In the genomic region with DNA sequence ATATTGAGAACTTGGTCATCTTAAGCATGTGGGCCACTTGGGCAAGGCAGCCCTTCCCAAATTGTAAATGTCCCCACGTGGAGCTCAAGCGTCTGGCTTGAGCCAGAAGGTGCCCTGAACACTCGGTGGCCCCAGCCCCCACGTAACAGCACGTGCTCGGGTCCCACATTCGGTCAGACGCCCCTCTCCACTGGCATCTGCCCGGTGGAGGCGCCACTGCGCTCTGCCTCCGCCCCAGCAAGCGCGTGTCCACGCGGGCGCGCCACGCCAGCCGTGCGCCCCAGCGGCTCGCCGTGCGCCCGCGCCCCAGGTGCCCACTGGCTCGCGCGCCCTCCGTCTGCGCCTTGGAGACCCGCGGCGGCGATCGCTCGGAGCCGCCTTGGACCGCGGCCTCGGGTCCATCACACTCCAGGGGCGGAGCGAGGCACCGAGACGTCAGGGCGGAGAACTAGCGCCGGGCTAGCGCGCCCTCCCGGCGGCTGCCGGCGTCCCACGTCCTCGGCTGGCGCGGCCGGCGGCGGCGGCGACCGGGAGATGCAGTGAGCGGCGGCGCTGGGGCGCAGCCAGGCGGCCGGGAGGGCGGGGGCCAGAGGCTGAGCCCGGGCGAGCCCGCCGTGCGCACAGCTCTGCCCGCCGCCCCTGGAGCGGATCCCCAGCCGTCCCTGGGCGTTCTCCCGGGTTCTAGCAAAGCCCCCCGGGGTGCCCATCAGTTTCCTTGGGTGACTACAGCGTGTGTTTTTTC, we compare ENCODE assay signal across 1 cellular context.
TF ChIP-seq lines count a peak whose summit lies in the region.

A gene (plus strand): TSS at position 488 of the 742 bp plus-strand sequence. CDS start 291 bp downstream, outside the sequence.

TF ChIP-seq in WTC11, 78 proteins besides CTCF, POLR2A, EP300 and RAD21 (continued from another document):
- TF ChIP-seq, protein P1, sequence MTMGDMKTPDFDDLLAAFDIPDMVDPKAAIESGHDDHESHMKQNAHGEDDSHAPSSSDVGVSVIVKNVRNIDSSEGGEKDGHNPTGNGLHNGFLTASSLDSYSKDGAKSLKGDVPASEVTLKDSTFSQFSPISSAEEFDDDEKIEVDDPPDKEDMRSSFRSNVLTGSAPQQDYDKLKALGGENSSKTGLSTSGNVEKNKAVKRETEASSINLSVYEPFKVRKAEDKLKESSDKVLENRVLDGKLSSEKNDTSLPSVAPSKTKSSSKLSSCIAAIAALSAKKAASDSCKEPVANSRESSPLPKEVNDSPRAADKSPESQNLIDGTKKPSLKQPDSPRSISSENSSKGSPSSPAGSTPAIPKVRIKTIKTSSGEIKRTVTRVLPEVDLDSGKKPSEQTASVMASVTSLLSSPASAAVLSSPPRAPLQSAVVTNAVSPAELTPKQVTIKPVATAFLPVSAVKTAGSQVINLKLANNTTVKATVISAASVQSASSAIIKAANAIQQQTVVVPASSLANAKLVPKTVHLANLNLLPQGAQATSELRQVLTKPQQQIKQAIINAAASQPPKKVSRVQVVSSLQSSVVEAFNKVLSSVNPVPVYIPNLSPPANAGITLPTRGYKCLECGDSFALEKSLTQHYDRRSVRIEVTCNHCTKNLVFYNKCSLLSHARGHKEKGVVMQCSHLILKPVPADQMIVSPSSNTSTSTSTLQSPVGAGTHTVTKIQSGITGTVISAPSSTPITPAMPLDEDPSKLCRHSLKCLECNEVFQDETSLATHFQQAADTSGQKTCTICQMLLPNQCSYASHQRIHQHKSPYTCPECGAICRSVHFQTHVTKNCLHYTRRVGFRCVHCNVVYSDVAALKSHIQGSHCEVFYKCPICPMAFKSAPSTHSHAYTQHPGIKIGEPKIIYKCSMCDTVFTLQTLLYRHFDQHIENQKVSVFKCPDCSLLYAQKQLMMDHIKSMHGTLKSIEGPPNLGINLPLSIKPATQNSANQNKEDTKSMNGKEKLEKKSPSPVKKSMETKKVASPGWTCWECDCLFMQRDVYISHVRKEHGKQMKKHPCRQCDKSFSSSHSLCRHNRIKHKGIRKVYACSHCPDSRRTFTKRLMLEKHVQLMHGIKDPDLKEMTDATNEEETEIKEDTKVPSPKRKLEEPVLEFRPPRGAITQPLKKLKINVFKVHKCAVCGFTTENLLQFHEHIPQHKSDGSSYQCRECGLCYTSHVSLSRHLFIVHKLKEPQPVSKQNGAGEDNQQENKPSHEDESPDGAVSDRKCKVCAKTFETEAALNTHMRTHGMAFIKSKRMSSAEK (CRISPR knock-in tag; IDR thresholded peaks at IDR 0.05; ENCODE audit: borderline replicate concordance): 0 out of 2 replicates have a peak, but pooled peaks have one; percentile 61
- TF ChIP-seq, protein P2, sequence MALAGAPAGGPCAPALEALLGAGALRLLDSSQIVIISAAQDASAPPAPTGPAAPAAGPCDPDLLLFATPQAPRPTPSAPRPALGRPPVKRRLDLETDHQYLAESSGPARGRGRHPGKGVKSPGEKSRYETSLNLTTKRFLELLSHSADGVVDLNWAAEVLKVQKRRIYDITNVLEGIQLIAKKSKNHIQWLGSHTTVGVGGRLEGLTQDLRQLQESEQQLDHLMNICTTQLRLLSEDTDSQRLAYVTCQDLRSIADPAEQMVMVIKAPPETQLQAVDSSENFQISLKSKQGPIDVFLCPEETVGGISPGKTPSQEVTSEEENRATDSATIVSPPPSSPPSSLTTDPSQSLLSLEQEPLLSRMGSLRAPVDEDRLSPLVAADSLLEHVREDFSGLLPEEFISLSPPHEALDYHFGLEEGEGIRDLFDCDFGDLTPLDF (CRISPR knock-in tag; IDR thresholded peaks at IDR 0.05): 0 out of 2 replicates have a peak, but pooled peaks have one; percentile 13
- TF ChIP-seq ZNF138 (CRISPR knock-in tag; conservative IDR thresholded peaks at IDR 0.05) (no peak), PRRX2 (CRISPR knock-in tag; IDR thresholded peaks at IDR 0.05) (no peak), NR2C2 (CRISPR knock-in tag; IDR thresholded peaks at IDR 0.05) (no peak), ZNF263 (CRISPR knock-in tag; IDR thresholded peaks at IDR 0.05; ENCODE audit: low read depth) (peak; percentile 52; the same call in 1 of the 2 replicates), ETV6 (CRISPR knock-in tag; IDR thresholded peaks at IDR 0.05) (peak; percentile 62; the same call in 1 of the 2 replicates), ZNF317 (CRISPR knock-in tag; IDR thresholded peaks at IDR 0.05; ENCODE audit: borderline replicate concordance, low read depth) (no peak), TEAD1 (CRISPR knock-in tag; IDR thresholded peaks at IDR 0.05) (peak; percentile 77; the same call in 1 of the 2 replicates), ZNF121 (CRISPR knock-in tag; IDR thresholded peaks at IDR 0.05) (no peak), FOXP1 (CRISPR knock-in tag; IDR thresholded peaks at IDR 0.05; ENCODE audit: borderline replicate concordance) (peak; percentile 97), SP1 (CRISPR knock-in tag; conservative IDR thresholded peaks at IDR 0.05) (peak; percentile 79), NR1H2 (CRISPR knock-in tag; IDR thresholded peaks at IDR 0.05) (no peak), ELF4 (CRISPR knock-in tag; IDR thresholded peaks at IDR 0.05; ENCODE audit: low read depth) (0 out of 2 replicates have a peak, but pooled peaks have one; percentile 61), TP53 (CRISPR knock-in tag; IDR thresholded peaks at IDR 0.05) (0 out of 2 replicates have a peak, but pooled peaks have one; percentile 18), SOX15 (CRISPR knock-in tag; IDR thresholded peaks at IDR 0.05) (no peak), CREM (CRISPR knock-in tag; IDR thresholded peaks at IDR 0.05) (peak; percentile 71; the same call in 1 of the 2 replicates), GABPB1 (CRISPR knock-in tag; IDR thresholded peaks at IDR 0.05) (no peak), MYBL2 (CRISPR knock-in tag; IDR thresholded peaks at IDR 0.05) (peak; percentile 54; the same call in 1 of the 2 replicates), KAT7 (CRISPR knock-in tag; IDR thresholded peaks at IDR 0.05; ENCODE audit: borderline replicate concordance) (no peak), ESRRA (CRISPR knock-in tag; IDR thresholded peaks at IDR 0.05; ENCODE audit: borderline replicate concordance) (peak; percentile 55; the same call in 1 of the 2 replicates), RELA (CRISPR knock-in tag; IDR thresholded peaks at IDR 0.05; ENCODE audit: borderline replicate concordance) (no peak), ATF1 (CRISPR knock-in tag; IDR thresholded peaks at IDR 0.05) (no peak), ZNF423 (CRISPR knock-in tag; IDR thresholded peaks at IDR 0.05) (peak; percentile 50), NR3C1 (CRISPR knock-in tag; conservative IDR thresholded peaks at IDR 0.05; ENCODE audit: low read depth) (no peak), HMGA2 (CRISPR knock-in tag; IDR thresholded peaks at IDR 0.05) (no peak), NFE2L1 (CRISPR knock-in tag; IDR thresholded peaks at IDR 0.05) (no peak)
- TF ChIP-seq, protein P3, sequence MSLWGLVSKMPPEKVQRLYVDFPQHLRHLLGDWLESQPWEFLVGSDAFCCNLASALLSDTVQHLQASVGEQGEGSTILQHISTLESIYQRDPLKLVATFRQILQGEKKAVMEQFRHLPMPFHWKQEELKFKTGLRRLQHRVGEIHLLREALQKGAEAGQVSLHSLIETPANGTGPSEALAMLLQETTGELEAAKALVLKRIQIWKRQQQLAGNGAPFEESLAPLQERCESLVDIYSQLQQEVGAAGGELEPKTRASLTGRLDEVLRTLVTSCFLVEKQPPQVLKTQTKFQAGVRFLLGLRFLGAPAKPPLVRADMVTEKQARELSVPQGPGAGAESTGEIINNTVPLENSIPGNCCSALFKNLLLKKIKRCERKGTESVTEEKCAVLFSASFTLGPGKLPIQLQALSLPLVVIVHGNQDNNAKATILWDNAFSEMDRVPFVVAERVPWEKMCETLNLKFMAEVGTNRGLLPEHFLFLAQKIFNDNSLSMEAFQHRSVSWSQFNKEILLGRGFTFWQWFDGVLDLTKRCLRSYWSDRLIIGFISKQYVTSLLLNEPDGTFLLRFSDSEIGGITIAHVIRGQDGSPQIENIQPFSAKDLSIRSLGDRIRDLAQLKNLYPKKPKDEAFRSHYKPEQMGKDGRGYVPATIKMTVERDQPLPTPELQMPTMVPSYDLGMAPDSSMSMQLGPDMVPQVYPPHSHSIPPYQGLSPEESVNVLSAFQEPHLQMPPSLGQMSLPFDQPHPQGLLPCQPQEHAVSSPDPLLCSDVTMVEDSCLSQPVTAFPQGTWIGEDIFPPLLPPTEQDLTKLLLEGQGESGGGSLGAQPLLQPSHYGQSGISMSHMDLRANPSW (CRISPR knock-in tag; conservative IDR thresholded peaks at IDR 0.05; ENCODE audit: low read depth): no peak
- TF ChIP-seq, protein P4, sequence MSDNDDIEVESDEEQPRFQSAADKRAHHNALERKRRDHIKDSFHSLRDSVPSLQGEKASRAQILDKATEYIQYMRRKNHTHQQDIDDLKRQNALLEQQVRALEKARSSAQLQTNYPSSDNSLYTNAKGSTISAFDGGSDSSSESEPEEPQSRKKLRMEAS (CRISPR knock-in tag; IDR thresholded peaks at IDR 0.05): peak; percentile 91; the same call in 1 of the 2 replicates
- TF ChIP-seq, protein P5, sequence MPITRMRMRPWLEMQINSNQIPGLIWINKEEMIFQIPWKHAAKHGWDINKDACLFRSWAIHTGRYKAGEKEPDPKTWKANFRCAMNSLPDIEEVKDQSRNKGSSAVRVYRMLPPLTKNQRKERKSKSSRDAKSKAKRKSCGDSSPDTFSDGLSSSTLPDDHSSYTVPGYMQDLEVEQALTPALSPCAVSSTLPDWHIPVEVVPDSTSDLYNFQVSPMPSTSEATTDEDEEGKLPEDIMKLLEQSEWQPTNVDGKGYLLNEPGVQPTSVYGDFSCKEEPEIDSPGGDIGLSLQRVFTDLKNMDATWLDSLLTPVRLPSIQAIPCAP (CRISPR knock-in tag; IDR thresholded peaks at IDR 0.05): no peak
- TF ChIP-seq, protein P6, sequence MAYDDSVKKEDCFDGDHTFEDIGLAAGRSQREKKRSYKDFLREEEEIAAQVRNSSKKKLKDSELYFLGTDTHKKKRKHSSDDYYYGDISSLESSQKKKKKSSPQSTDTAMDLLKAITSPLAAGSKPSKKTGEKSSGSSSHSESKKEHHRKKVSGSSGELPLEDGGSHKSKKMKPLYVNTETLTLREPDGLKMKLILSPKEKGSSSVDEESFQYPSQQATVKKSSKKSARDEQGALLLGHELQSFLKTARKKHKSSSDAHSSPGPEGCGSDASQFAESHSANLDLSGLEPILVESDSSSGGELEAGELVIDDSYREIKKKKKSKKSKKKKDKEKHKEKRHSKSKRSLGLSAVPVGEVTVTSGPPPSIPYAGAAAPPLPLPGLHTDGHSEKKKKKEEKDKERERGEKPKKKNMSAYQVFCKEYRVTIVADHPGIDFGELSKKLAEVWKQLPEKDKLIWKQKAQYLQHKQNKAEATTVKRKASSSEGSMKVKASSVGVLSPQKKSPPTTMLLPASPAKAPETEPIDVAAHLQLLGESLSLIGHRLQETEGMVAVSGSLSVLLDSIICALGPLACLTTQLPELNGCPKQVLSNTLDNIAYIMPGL (CRISPR knock-in tag; IDR thresholded peaks at IDR 0.05): peak; percentile 95
- TF ChIP-seq, protein P7, sequence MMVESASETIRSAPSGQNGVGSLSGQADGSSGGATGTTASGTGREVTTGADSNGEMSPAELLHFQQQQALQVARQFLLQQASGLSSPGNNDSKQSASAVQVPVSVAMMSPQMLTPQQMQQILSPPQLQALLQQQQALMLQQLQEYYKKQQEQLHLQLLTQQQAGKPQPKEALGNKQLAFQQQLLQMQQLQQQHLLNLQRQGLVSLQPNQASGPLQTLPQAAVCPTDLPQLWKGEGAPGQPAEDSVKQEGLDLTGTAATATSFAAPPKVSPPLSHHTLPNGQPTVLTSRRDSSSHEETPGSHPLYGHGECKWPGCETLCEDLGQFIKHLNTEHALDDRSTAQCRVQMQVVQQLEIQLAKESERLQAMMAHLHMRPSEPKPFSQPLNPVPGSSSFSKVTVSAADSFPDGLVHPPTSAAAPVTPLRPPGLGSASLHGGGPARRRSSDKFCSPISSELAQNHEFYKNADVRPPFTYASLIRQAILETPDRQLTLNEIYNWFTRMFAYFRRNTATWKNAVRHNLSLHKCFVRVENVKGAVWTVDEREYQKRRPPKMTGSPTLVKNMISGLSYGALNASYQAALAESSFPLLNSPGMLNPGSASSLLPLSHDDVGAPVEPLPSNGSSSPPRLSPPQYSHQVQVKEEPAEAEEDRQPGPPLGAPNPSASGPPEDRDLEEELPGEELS (CRISPR knock-in tag; IDR thresholded peaks at IDR 0.05): peak; percentile 37; the same call in 1 of the 2 replicates
- TF ChIP-seq, protein P8, sequence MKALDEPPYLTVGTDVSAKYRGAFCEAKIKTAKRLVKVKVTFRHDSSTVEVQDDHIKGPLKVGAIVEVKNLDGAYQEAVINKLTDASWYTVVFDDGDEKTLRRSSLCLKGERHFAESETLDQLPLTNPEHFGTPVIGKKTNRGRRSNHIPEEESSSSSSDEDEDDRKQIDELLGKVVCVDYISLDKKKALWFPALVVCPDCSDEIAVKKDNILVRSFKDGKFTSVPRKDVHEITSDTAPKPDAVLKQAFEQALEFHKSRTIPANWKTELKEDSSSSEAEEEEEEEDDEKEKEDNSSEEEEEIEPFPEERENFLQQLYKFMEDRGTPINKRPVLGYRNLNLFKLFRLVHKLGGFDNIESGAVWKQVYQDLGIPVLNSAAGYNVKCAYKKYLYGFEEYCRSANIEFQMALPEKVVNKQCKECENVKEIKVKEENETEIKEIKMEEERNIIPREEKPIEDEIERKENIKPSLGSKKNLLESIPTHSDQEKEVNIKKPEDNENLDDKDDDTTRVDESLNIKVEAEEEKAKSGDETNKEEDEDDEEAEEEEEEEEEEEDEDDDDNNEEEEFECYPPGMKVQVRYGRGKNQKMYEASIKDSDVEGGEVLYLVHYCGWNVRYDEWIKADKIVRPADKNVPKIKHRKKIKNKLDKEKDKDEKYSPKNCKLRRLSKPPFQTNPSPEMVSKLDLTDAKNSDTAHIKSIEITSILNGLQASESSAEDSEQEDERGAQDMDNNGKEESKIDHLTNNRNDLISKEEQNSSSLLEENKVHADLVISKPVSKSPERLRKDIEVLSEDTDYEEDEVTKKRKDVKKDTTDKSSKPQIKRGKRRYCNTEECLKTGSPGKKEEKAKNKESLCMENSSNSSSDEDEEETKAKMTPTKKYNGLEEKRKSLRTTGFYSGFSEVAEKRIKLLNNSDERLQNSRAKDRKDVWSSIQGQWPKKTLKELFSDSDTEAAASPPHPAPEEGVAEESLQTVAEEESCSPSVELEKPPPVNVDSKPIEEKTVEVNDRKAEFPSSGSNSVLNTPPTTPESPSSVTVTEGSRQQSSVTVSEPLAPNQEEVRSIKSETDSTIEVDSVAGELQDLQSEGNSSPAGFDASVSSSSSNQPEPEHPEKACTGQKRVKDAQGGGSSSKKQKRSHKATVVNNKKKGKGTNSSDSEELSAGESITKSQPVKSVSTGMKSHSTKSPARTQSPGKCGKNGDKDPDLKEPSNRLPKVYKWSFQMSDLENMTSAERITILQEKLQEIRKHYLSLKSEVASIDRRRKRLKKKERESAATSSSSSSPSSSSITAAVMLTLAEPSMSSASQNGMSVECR (CRISPR knock-in tag; IDR thresholded peaks at IDR 0.05; ENCODE audit: borderline replicate concordance): no peak; the same call in 1 of the 2 replicates
- TF ChIP-seq, protein P9, sequence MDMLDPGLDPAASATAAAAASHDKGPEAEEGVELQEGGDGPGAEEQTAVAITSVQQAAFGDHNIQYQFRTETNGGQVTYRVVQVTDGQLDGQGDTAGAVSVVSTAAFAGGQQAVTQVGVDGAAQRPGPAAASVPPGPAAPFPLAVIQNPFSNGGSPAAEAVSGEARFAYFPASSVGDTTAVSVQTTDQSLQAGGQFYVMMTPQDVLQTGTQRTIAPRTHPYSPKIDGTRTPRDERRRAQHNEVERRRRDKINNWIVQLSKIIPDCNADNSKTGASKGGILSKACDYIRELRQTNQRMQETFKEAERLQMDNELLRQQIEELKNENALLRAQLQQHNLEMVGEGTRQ (CRISPR knock-in tag; IDR thresholded peaks at IDR 0.05): peak; percentile 67
